Comparison of ENCODE assay signal across 24 cellular contexts in genomic region chr4:7150083-7150635, GRCh38. TPM values are rescaled to one million over a fixed set of nuclear protein-coding genes. Genes with fewer than 3 reads are reported as not detected.
"Had no signal": no experiment of that assay in that cellular context is flagged by ENCODE, and none has a peak within 500 bp of the region (broad histone marks: within the 10 kb centered on the region; RNA-seq: fewer than 3 reads in every experiment).

No MANE protein-coding gene starts in this region.

- DNase-seq: colonic mucosa; effector CD8-positive, alpha-beta T cell; endodermal cell; foreskin fibroblast; gastrocnemius medialis; head of caudate nucleus; kidney; mesenchymal stem cell; naive thymus-derived CD8-positive, alpha-beta T cell; right lobe of liver; stimulated activated CD4-positive, alpha-beta T cell treated with anti-CD3 and anti-CD28 coated beads, Interleukin-2, amount 100 ng/mL, for 24 hours; stimulated activated CD4-positive, alpha-beta T cell treated with anti-CD3 and anti-CD28 coated beads, Interleukin-4, amount 100 ng/mL, for 24 hours; stimulated activated naive CD4-positive, alpha-beta T cell treated with Interleukin-2 at 50 U/mL for 16 hours; stomach; testis; tibial artery had no signal

- H3K9me3 ChIP-seq: colonic mucosa, gastrocnemius medialis, neutrophil, right lobe of liver, stomach, testis, tibial artery had no signal

- H3K36me3 Mint-ChIP-seq: naive thymus-derived CD8-positive, alpha-beta T cell; stimulated activated effector memory CD8-positive, alpha-beta T cell treated with anti-CD3 and anti-CD28 coated beads, Interleukin-12 subunit alpha, Interleukin-12 subunit beta, amount 100 ng/mL, for 72 hours; type B pancreatic cell had no signal

- H3K4me3 ChIP-seq: colonic mucosa, gastrocnemius medialis, right lobe of liver, stomach, testis, tibial artery had no signal

- H3K9me3 Mint-ChIP-seq: dendritic cell treated with granulocyte-macrophage colony-stimulating factor and Interleukin-4, amounts not matched to agents 40 ng/mL and 50 ng/mL, for 4 days; endodermal cell; naive thymus-derived CD8-positive, alpha-beta T cell; stimulated activated effector memory CD8-positive, alpha-beta T cell treated with anti-CD3 and anti-CD28 coated beads, Interleukin-12 subunit alpha, Interleukin-12 subunit beta, amount 100 ng/mL, for 72 hours; type B pancreatic cell had no signal

- H3K4me1 ChIP-seq: colonic mucosa, gastrocnemius medialis, parathyroid adenoma, right lobe of liver, stomach, testis, tibial artery had no signal

- H3K36me3 ChIP-seq: colonic mucosa, gastrocnemius medialis, neutrophil, right lobe of liver, stomach, tibial artery had no signal

- H3K27me3 ChIP-seq: colonic mucosa, right lobe of liver, testis had no signal

- H3K79me2 ChIP-seq: parathyroid adenoma had no signal

- H3K4me1 Mint-ChIP-seq: endodermal cell; naive thymus-derived CD8-positive, alpha-beta T cell; stimulated activated effector memory CD8-positive, alpha-beta T cell treated with anti-CD3 and anti-CD28 coated beads, Interleukin-12 subunit alpha, Interleukin-12 subunit beta, amount 100 ng/mL, for 72 hours had no signal

- H3K4me3 Mint-ChIP-seq: dendritic cell treated with granulocyte-macrophage colony-stimulating factor and Interleukin-4, amounts not matched to agents 40 ng/mL and 50 ng/mL, for 4 days; endodermal cell; naive thymus-derived CD8-positive, alpha-beta T cell; stimulated activated effector memory CD8-positive, alpha-beta T cell treated with anti-CD3 and anti-CD28 coated beads, Interleukin-12 subunit alpha, Interleukin-12 subunit beta, amount 100 ng/mL, for 72 hours; type B pancreatic cell had no signal

- ATAC-seq: esophagus mucosa; gastrocnemius medialis; left lobe of liver; naive thymus-derived CD8-positive, alpha-beta T cell had no signal

- H3K27ac ChIP-seq: colonic mucosa, epithelial cell of prostate, gastrocnemius medialis, neutrophil, parathyroid adenoma, right lobe of liver, stomach, testis, tibial artery had no signal

- H2AFZ ChIP-seq: parathyroid adenoma had no signal

RNA-seq across cellular contexts. Expression of gene SORCS2, which starts 42.2 kb away (rescaled TPM):
- total RNA-seq: naive thymus-derived CD8-positive, alpha-beta T cell had no signal
